ENCODE assay signal across 13 cellular contexts in genomic region chr4:76987685-76988084, GRCh38. TPM values are rescaled to one million over a fixed set of nuclear protein-coding genes. Genes with fewer than 3 reads are reported as not detected.
DNase-seq lines count a peak whose midpoint lies in the region; ATAC-seq and TF ChIP-seq lines count a peak whose summit lies in the region.
"Had no signal": no experiment of that assay in that cellular context is flagged by ENCODE, and none has a peak within 500 bp of the region (broad histone marks: within the 10 kb centered on the region; RNA-seq: fewer than 3 reads in every experiment).

No MANE protein-coding gene starts in this region.

- H3K9me3 ChIP-seq in CD8-positive, alpha-beta memory T cell (ENCODE audit: low read length): no peaks in the 10 kb centered on the region
- H3K9me3 ChIP-seq: body of pancreas had no signal

- H3K27ac ChIP-seq in CD8-positive, alpha-beta memory T cell (ENCODE audit: low read depth, low read length): no peak overlapping the region

- POLR2A ChIA-PET in CD8-positive, alpha-beta memory T cell (lab: Charles Lee): no interaction called here

- H3K36me3 ChIP-seq in CD8-positive, alpha-beta memory T cell (ENCODE audit: insufficient read depth, low read length): no peaks in the 10 kb centered on the region
- no peaks in the 10 kb centered on the region for H3K36me3 ChIP-seq in H7 (replicated peaks; ENCODE audit: control insufficient read depth, insufficient read depth, low read length)

- CTCF ChIA-PET in CD8-positive, alpha-beta memory T cell (lab: Charles Lee): interaction anchor here (0.9 to 1.2 kb wide), 2 partner anchors 35 to 44 kb away, joined by 3 read pairs; no protein-coding TSS in a partner anchor

- H3K4me3 ChIP-seq in CD8-positive, alpha-beta memory T cell (ENCODE audit: low read length): no peak overlapping the region
- H3K4me3 ChIP-seq in fibroblast of the aortic adventitia (ENCODE audit: low read depth, low read length) (peak overlapping the region; percentile 60), H7 (ENCODE audit: insufficient read depth, low read depth, low read length) (no peak overlapping the region)
- H3K4me3 ChIP-seq: body of pancreas had no signal

- H3K27me3 Mint-ChIP-seq in CD8-positive, alpha-beta memory T cell: no peaks in the 10 kb centered on the region
- no peaks in the 10 kb centered on the region for H3K27me3 Mint-ChIP-seq in progenitor cell of endocrine pancreas

- peaks cover 0 to 2% (median 0%) of the 10 kb centered on the region in 5 donors for H3K9me3 Mint-ChIP-seq in CD8-positive, alpha-beta memory T cell
- peaks cover 7% of the 10 kb centered on the region for H3K9me3 Mint-ChIP-seq in progenitor cell of endocrine pancreas (ENCODE audit: low read depth)

- no peak for TF ChIP-seq POLR2A in GM18505 (IDR thresholded peaks at IDR 0.05; ENCODE audit: borderline replicate concordance, extremely low read depth, insufficient read depth, insufficient read length)

- ATAC-seq in SK-N-SH treated with all-trans-retinoic acid at 6 μM for 48 hours (peak; percentile 33), GM18505 (IDR thresholded peaks at IDR 0.05; ENCODE audit: unreplicated experiment) (no peak)

- peaks cover 73 to 92% (median 92%) of the 10 kb centered on the region in 3 donors for H3K4me1 Mint-ChIP-seq in CD8-positive, alpha-beta memory T cell
- peaks cover 37% of the 10 kb centered on the region for H3K4me1 Mint-ChIP-seq in progenitor cell of endocrine pancreas (ENCODE audit: low read depth)

- peak overlapping the region in 1 of 7 donors; percentile 15 for H3K4me3 Mint-ChIP-seq in CD8-positive, alpha-beta memory T cell
- no peak overlapping the region for H3K4me3 Mint-ChIP-seq in progenitor cell of endocrine pancreas (ENCODE audit: low read depth)

- H3K27me3 ChIP-seq in CD8-positive, alpha-beta memory T cell (ENCODE audit: insufficient read depth, low read length, poor library complexity, severe bottlenecking): no peaks in the 10 kb centered on the region
- no peaks in the 10 kb centered on the region for H3K27me3 ChIP-seq in H7 (ENCODE audit: control insufficient read depth, insufficient read depth, low read length)
- H3K27me3 ChIP-seq: body of pancreas had no signal

- TF ChIP-seq CTCF in fibroblast of the aortic adventitia (IDR thresholded peaks at IDR 0.05; ENCODE audit: insufficient read depth, low read length): no peak
- TF ChIP-seq CTCF in progenitor cell of endocrine pancreas (IDR thresholded peaks at IDR 0.05; ENCODE audit: unreplicated experiment): no peak

- no peak for DNase-seq in CD8-positive, alpha-beta memory T cell
- no peak for DNase-seq in fibroblast of the aortic adventitia (ENCODE audit: low read depth)
- DNase-seq in progenitor cell of endocrine pancreas (ENCODE audit: low spot score, unreplicated experiment): no peak
- no peak for DNase-seq in kidney tubule cell (ENCODE audit: low spot score)
- no peak for DNase-seq in H7
- DNase-seq in NCI-H1092 treated with DMSO at 0.1 percent for 48 hours (lab: John Stamatoyannopoulos, UW): no peak
- DNase-seq: activated T-cell treated with anti-CD3 and anti-CD28 coated beads, Interleukin-2, amount 50 U/mL, for 1 hour; COR-L47; NCI-H1417; NCI-H748 treated with DMSO at 0.1 percent for 48 hours had no signal

- H3K27ac Mint-ChIP-seq in CD8-positive, alpha-beta memory T cell: peak overlapping the region in 7 of 8 donors; percentile 25 to 90 (median 81)
- peak overlapping the region; percentile 73 for H3K27ac Mint-ChIP-seq in progenitor cell of endocrine pancreas

- no peaks in the 10 kb centered on the region for H3K36me3 Mint-ChIP-seq in CD8-positive, alpha-beta memory T cell
- H3K36me3 Mint-ChIP-seq in progenitor cell of endocrine pancreas (ENCODE audit: insufficient read depth): peaks cover 6% of the 10 kb centered on the region

- H3K4me1 ChIP-seq in CD8-positive, alpha-beta memory T cell (ENCODE audit: insufficient read depth, low read length): peaks cover 76% of the 10 kb centered on the region

TF ChIP-seq in SK-N-SH treated with all-trans-retinoic acid at 6 μM for 48 hours, 23 proteins besides CTCF, POLR2A, EP300 and RAD21:
- TF ChIP-seq ARNTL (CRISPR knock-in tag; IDR thresholded peaks at IDR 0.05; ENCODE audit: borderline replicate concordance, low read depth) (no peak), ZNF70 (CRISPR knock-in tag; IDR thresholded peaks at IDR 0.05) (no peak), RARB (CRISPR knock-in tag; IDR thresholded peaks at IDR 0.05) (no peak), GLIS3 (CRISPR knock-in tag; IDR thresholded peaks at IDR 0.05) (no peak), OSR1 (CRISPR knock-in tag; IDR thresholded peaks at IDR 0.05) (no peak), BACH2 (CRISPR knock-in tag; IDR thresholded peaks at IDR 0.05; ENCODE audit: borderline replicate concordance) (no peak), ZFP3 (CRISPR knock-in tag; IDR thresholded peaks at IDR 0.05) (no peak), TSHZ2 (CRISPR knock-in tag; IDR thresholded peaks at IDR 0.05) (no peak), PPARA (CRISPR knock-in tag; IDR thresholded peaks at IDR 0.05; ENCODE audit: borderline replicate concordance) (no peak), ESRRG (CRISPR knock-in tag; IDR thresholded peaks at IDR 0.05) (no peak), ZNF565 (CRISPR knock-in tag; conservative IDR thresholded peaks at IDR 0.05; ENCODE audit: low read depth) (no peak), POU6F1 (CRISPR knock-in tag; IDR thresholded peaks at IDR 0.05; ENCODE audit: borderline replicate concordance, low read depth) (no peak), SNAI2 (CRISPR knock-in tag; IDR thresholded peaks at IDR 0.05) (no peak), TCF4 (CRISPR knock-in tag; IDR thresholded peaks at IDR 0.05; ENCODE audit: borderline replicate concordance) (no peak), CSRNP3 (CRISPR knock-in tag; IDR thresholded peaks at IDR 0.05) (no peak), ZFP30 (CRISPR knock-in tag; IDR thresholded peaks at IDR 0.05) (no peak), CSDC2 (CRISPR knock-in tag; IDR thresholded peaks at IDR 0.05) (no peak)

RNA-seq across cellular contexts. Expression of gene SEPTIN11, which starts 38.1 kb away (rescaled TPM):
- 10 to 100 TPM; 54.3 to 56.8 TPM for total RNA-seq in CD8-positive, alpha-beta memory T cell
- polyA plus RNA-seq in CD8-positive, alpha-beta memory T cell: 34.8 TPM
- total RNA-seq in fibroblast of the aortic adventitia (ENCODE audit: low replicate concordance): 280 and 436 TPM in 2 replicates
- total RNA-seq in progenitor cell of endocrine pancreas: 80.4 and 84.1 TPM in 2 replicates
- 63.1 and 64.7 TPM in 2 replicates for total RNA-seq in H7 (2014; rRNA removed; shearing (Covaris generic))
